Comparison of ENCODE assay signal across 8 cellular contexts in genomic region chr2:36966370-36967235, GRCh38. TPM values are rescaled to one million over a fixed set of nuclear protein-coding genes. Genes with fewer than 3 reads are reported as not detected.
DNase-seq lines count a peak whose midpoint lies in the region; ATAC-seq and TF ChIP-seq lines count a peak whose summit lies in the region.

Gene STRN (minus strand): TSS chr2:36966536. CDS start chr2:36966463, 73 bp downstream.

- no peaks in the 10 kb centered on the region for H4K20me1 ChIP-seq in SU-DHL-6 (ENCODE audit: low read depth, low read length)

- intact Hi-C loops in Right ventricle myocardium inferior (cut with DNase I), result no loop called here
- intact Hi-C loops in tibial artery (cut with DNase I; ENCODE audit: low total_unique reads), result no loop called here

- H3K9me3 ChIP-seq in SU-DHL-6 (ENCODE audit: insufficient read depth, low read length) (no peaks in the 10 kb centered on the region), parathyroid adenoma (ENCODE audit: control insufficient read depth, low read length) (no peaks in the 10 kb centered on the region), tibial artery (no peaks in the 10 kb centered on the region)

- H3K4me1 ChIP-seq in parathyroid adenoma (peaks cover 3% of the 10 kb centered on the region), tibial artery (peaks cover 0 to 13% (median 7%) of the 10 kb centered on the region in 4 donors)

- H3K36me3 ChIP-seq in SU-DHL-6 (ENCODE audit: low read length) (no peaks in the 10 kb centered on the region), parathyroid adenoma (ENCODE audit: control insufficient read depth, insufficient read depth, low read length) (no peaks in the 10 kb centered on the region), tibial artery (no peaks in the 10 kb centered on the region)

- H3K9ac ChIP-seq in SU-DHL-6 (ENCODE audit: low read length) (peak within 1 kb of the TSS; percentile 97), parathyroid adenoma (peak within 1 kb of the TSS; percentile 24)

- H3K27ac ChIP-seq in SU-DHL-6 (ENCODE audit: low read depth, low read length) (peak within 1 kb of the TSS; percentile 72), parathyroid adenoma (peak within 1 kb of the TSS; percentile 58), tibial artery (peak within 1 kb of the TSS; percentile 85 to 93)

- H3K27me3 ChIP-seq in SU-DHL-6 (ENCODE audit: low read length) (no peaks in the 10 kb centered on the region), parathyroid adenoma (ENCODE audit: control insufficient read depth, insufficient read depth, low read length) (no peaks in the 10 kb centered on the region), tibial artery (no peaks in the 10 kb centered on the region)

- ATAC-seq in HG02763 (IDR thresholded peaks at IDR 0.05; ENCODE audit: unreplicated experiment) (peak; percentile 97), Right ventricle myocardium inferior (peak; percentile 99)
- ATAC-seq in activated naive CD8-positive, alpha-beta T cell treated with anti-CD3 and anti-CD28 coated beads, Interleukin-2, amount 10 ng/mL, durations not matched to agents 7 days and 5 days (ENCODE audit: low read depth), result peak; percentile 95

- POLR2A ChIA-PET in activated naive CD8-positive, alpha-beta T cell treated with anti-CD3 and anti-CD28 coated beads, Interleukin-2, amount 10 ng/mL, durations not matched to agents 7 days and 5 days (lab: Charles Lee), result interaction anchor here (0.5 to 1.7 kb wide), 12 partner anchors 9 to 1784 kb away, joined by 3 to 5 read pairs (median 3); partner anchors contain the start of genes CEBPZOS, EIF2AK2, GPATCH11 and HEATR5B

- DNase-seq in NCI-H1417 (lab: John Stamatoyannopoulos, UW) (peak; percentile 98 to 99 (median 98)), Right ventricle myocardium inferior (ENCODE audit: missing footprints) (peak; percentile 99), tibial artery (peak; percentile 95 to 98)
- peak; percentile 99 for DNase-seq in activated naive CD8-positive, alpha-beta T cell treated with anti-CD3 and anti-CD28 coated beads, Interleukin-2, amount 10 ng/mL, durations not matched to agents 7 days and 5 days

- H3K9me2 ChIP-seq in SU-DHL-6 (replicated peaks; ENCODE audit: insufficient read depth, low read length), result no peaks in the 10 kb centered on the region

- H3K36me3 Mint-ChIP-seq in activated naive CD8-positive, alpha-beta T cell treated with anti-CD3 and anti-CD28 coated beads, Interleukin-2, amount 10 ng/mL, durations not matched to agents 7 days and 5 days, result peaks cover 11% of the 10 kb centered on the region

- H3K4me2 ChIP-seq in SU-DHL-6 (ENCODE audit: low read depth, low read length, poor library complexity, severe bottlenecking) (peak within 1 kb of the TSS; percentile 80), parathyroid adenoma (ENCODE audit: low read length) (peak within 1 kb of the TSS; percentile 97)

- TF ChIP-seq CTCF in GM12875 (IDR thresholded peaks at IDR 0.05; ENCODE audit: borderline replicate concordance, insufficient read depth, low read depth, low read length) (no peak), SU-DHL-6 (IDR thresholded peaks at IDR 0.05; ENCODE audit: insufficient read depth, low read length, poor library complexity, severe bottlenecking) (no peak), parathyroid adenoma (IDR thresholded peaks at IDR 0.05) (no peak), tibial artery (IDR thresholded peaks at IDR 0.05) (no peak)

- H3K4me1 Mint-ChIP-seq in activated naive CD8-positive, alpha-beta T cell treated with anti-CD3 and anti-CD28 coated beads, Interleukin-2, amount 10 ng/mL, durations not matched to agents 7 days and 5 days, result peaks cover 44% of the 10 kb centered on the region

- no peaks in the 10 kb centered on the region for H3K9me3 Mint-ChIP-seq in activated naive CD8-positive, alpha-beta T cell treated with anti-CD3 and anti-CD28 coated beads, Interleukin-2, amount 10 ng/mL, durations not matched to agents 7 days and 5 days

- peak within 1 kb of the TSS; percentile 96 for H3K4me3 Mint-ChIP-seq in activated naive CD8-positive, alpha-beta T cell treated with anti-CD3 and anti-CD28 coated beads, Interleukin-2, amount 10 ng/mL, durations not matched to agents 7 days and 5 days

- H3K4me3 ChIP-seq in GM12875 (ENCODE audit: low read depth, low read length) (peak within 1 kb of the TSS; percentile 76), SU-DHL-6 (ENCODE audit: insufficient read depth, low read length, poor library complexity, severe bottlenecking) (peak within 1 kb of the TSS; percentile 97), parathyroid adenoma (ENCODE audit: low read depth, low read length) (peak within 1 kb of the TSS; percentile 83), tibial artery (peak within 1 kb of the TSS; percentile 94 to 100)

- H3K79me2 ChIP-seq in SU-DHL-6 (ENCODE audit: insufficient read depth, low read length) (peaks cover 43% of the 10 kb centered on the region), parathyroid adenoma (peaks cover 10% of the 10 kb centered on the region)

- H3F3A ChIP-seq in SU-DHL-6 (ENCODE audit: insufficient read depth), result no peaks in the 10 kb centered on the region

- H3K27ac Mint-ChIP-seq in activated naive CD8-positive, alpha-beta T cell treated with anti-CD3 and anti-CD28 coated beads, Interleukin-2, amount 10 ng/mL, durations not matched to agents 7 days and 5 days, result peak within 1 kb of the TSS; percentile 97

- peak within 1 kb of the TSS; percentile 86 for H2AFZ ChIP-seq in SU-DHL-6 (ENCODE audit: low read depth, low read length, severe bottlenecking)
- H2AFZ ChIP-seq in parathyroid adenoma, result peak within 1 kb of the TSS; percentile 98

- no peaks in the 10 kb centered on the region for H3K27me3 Mint-ChIP-seq in activated naive CD8-positive, alpha-beta T cell treated with anti-CD3 and anti-CD28 coated beads, Interleukin-2, amount 10 ng/mL, durations not matched to agents 7 days and 5 days

RNA-seq across cellular contexts. Expression of gene STRN, which starts in this region (rescaled TPM):
- total RNA-seq in activated naive CD8-positive, alpha-beta T cell treated with anti-CD3 and anti-CD28 coated beads, Interleukin-2, amount 10 ng/mL, durations not matched to agents 7 days and 5 days, result 10 to 100 TPM; 32.2 to 35.0 TPM
- 39.8 TPM for total RNA-seq in Right ventricle myocardium inferior

Comparison
In these comparisons a context has a peak if more than half of its experiments do, and no peak if none do; other contexts are left out.
1. Peak in every context shown above with its lines: DNase-seq, ATAC-seq, H3K4me3 ChIP-seq and H3K27ac ChIP-seq.